In the genomic region with DNA sequence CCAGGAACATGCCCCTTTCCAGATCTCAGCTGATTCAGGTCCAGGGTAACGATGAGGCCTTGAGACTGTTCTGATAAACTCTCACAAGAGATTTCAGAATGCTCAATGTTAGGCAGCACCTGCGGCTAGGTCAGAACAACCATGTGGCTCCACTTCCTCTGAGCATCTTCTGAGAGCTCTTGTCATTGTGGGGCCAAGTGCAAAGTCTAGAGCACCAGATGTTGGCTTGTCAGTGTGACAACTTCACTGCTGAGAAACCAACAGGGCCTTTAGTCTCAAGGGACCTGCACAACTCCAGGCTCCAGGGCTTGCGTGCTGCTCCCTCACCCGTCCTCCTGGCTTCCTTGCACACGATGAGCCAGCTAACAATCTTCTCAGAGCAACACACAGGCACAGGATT, we compare ENCODE assay signal across 17 cellular contexts. TPM values are rescaled to one million over a fixed set of nuclear protein-coding genes. Genes with fewer than 3 reads are reported as not detected.
DNase-seq lines count a peak whose midpoint lies in the region; ATAC-seq, FAIRE-seq and TF ChIP-seq lines count a peak whose summit lies in the region.
"Had no signal": no experiment of that assay in that cellular context is flagged by ENCODE, and none has a peak within 500 bp of the region (broad histone marks: within the 10 kb centered on the region; RNA-seq: fewer than 3 reads in every experiment).

No MANE protein-coding gene starts in this region.

- H3K4me1 ChIP-seq in GM12878 (ENCODE audit: control insufficient read depth, insufficient read depth, low read length) (peaks cover 9% of the 10 kb centered on the region), trophoblast cell (ENCODE audit: control insufficient read depth in 1 of 2, insufficient read depth in 2 of 2, low read length in 2 of 2) (no peaks in the 10 kb centered on the region)
- H3K4me1 ChIP-seq: neural progenitor cell, sigmoid colon had no signal

- TF ChIP-seq POLR2A in GM12878 (IDR thresholded peaks at IDR 0.05; ENCODE audit: low read depth, low read length), result 0 out of 2 replicates have a peak, but pooled peaks have one; percentile 20

- POLR2A ChIA-PET in GM12878 (lab: Charles Lee), result interaction anchor here (0.6 to 2.2 kb wide), 6 partner anchors 30 to 103 kb away, joined by 3 to 8 read pairs (median 4); partner anchors contain the start of gene ST3GAL2

- RAD21 ChIA-PET in GM12878 (lab: Charles Lee; ENCODE audit: unreplicated experiment), result interaction anchor here (0.8 to 1.8 kb wide), 11 partner anchors 28 to 114 kb away, joined by 3 to 8 read pairs (median 4); partner anchors contain the start of genes FCSK and ST3GAL2

- TF ChIP-seq CTCF in GM13976 (IDR thresholded peaks at IDR 0.05; ENCODE audit: borderline replicate concordance, control extremely low read depth, extremely low read depth, insufficient read depth, missing control alignments), result no peak
- TF ChIP-seq CTCF in GM12878 (IDR thresholded peaks at IDR 0.05 in 2 of 3, conservative IDR thresholded peaks at IDR 0.05 in 1 of 3; ENCODE audit: control insufficient read depth in 2 of 3, extremely low read depth in 1 of 3, insufficient read depth in 1 of 3, low read depth in 3 of 3, low read length in 3 of 3), result peak in 1 of 3 experiments; percentile 4; a peak in 1 of 6 replicates

- H3K4me3 ChIP-seq in GM12878 (no peak overlapping the region), trophoblast cell (ENCODE audit: low read depth, low read length) (no peak overlapping the region)
- H3K4me3 ChIP-seq: neural progenitor cell, sigmoid colon had no signal

- no peaks in the 10 kb centered on the region for H3K9me3 ChIP-seq in GM12878 (replicated peaks; ENCODE audit: control insufficient read depth, insufficient read depth, low read length)
- H3K9me3 ChIP-seq in trophoblast cell (ENCODE audit: insufficient read depth, low read depth, low read length), result peaks cover 1% of the 10 kb centered on the region
- H3K9me3 ChIP-seq: sigmoid colon had no signal

- no peak overlapping the region for H4K8ac ChIP-seq in trophoblast cell (ENCODE audit: low read depth, low read length)

- H2BK120ac ChIP-seq in trophoblast cell (ENCODE audit: insufficient read depth, low read length, poor library complexity), result no peak overlapping the region

- no peaks in the 10 kb centered on the region for H3K27me3 ChIP-seq in GM12878 (replicated peaks in 1 of 2; ENCODE audit: control insufficient read depth in 2 of 2, insufficient read depth in 2 of 2, low read length in 1 of 2)
- H3K27me3 ChIP-seq in trophoblast cell (ENCODE audit: insufficient read depth, low read length), result no peaks in the 10 kb centered on the region
- H3K27me3 ChIP-seq: neural progenitor cell, sigmoid colon had no signal

- CTCF ChIA-PET in GM12878 (lab: Yijun Ruan, JAX), result interaction anchor here (0.6 to 1.8 kb wide), 18 partner anchors 11 to 128 kb away, joined by 3 to 8 read pairs (median 4); partner anchors contain the start of genes COG4, FCSK and SF3B3

- H3K23ac ChIP-seq in trophoblast cell (ENCODE audit: low read length), result no peak overlapping the region

- no peaks in the 10 kb centered on the region for H4K20me1 ChIP-seq in GM12878 (ENCODE audit: control insufficient read depth, insufficient read depth)

- peaks cover 25 to 26% of the 10 kb centered on the region in 2 experiments for H3K36me3 ChIP-seq in GM12878 (ENCODE audit: control insufficient read depth in 2 of 2, insufficient read depth in 2 of 2, low read length in 1 of 2)
- peaks cover 43 to 51% of the 10 kb centered on the region in 2 experiments for H3K36me3 ChIP-seq in trophoblast cell (ENCODE audit: control insufficient read depth in 1 of 2, insufficient read depth in 2 of 2, low read length in 2 of 2)
- H3K36me3 ChIP-seq: neural progenitor cell had no signal

- no peak overlapping the region for H4K12ac ChIP-seq in trophoblast cell (ENCODE audit: low read depth, low read length)

- H2AFZ ChIP-seq in GM12878 (ENCODE audit: control insufficient read depth, low read depth, low read length), result no peak overlapping the region
- H2AFZ ChIP-seq in trophoblast cell (ENCODE audit: insufficient read depth, low read length, poor library complexity), result no peak overlapping the region
- H2AFZ ChIP-seq: neural progenitor cell had no signal

- intact Hi-C loops in GM12878 (cut with micrococcal nuclease; ENCODE audit: unreplicated experiment), result no loop called here

- ATAC-seq in GM19395 (IDR thresholded peaks at IDR 0.05; ENCODE audit: unreplicated experiment), result peak; percentile 69
- peak; percentile 89 for ATAC-seq in HG03175 (IDR thresholded peaks at IDR 0.05; ENCODE audit: unreplicated experiment)
- ATAC-seq in GM12878, result peak; percentile 89

- WGBS in GM12878 (ENCODE audit: insufficient coverage, insufficient replicate concordance, low lambda C conversion rate, missing lambda C conversion rate), result 2% methylated on average over 5 of the region's 5 CpGs
- no CpG with 5 or more reads among the region's 5 CpGs for WGBS in trophoblast cell (ENCODE audit: extremely low coverage, insufficient coverage, insufficient read length)

- no peak overlapping the region for H3K14ac ChIP-seq in trophoblast cell (ENCODE audit: low read length)

- peak overlapping the region; percentile 46 for H3K27ac ChIP-seq in GM12878 (ENCODE audit: control insufficient read depth, insufficient read depth)
- no peak overlapping the region for H3K27ac ChIP-seq in trophoblast cell (ENCODE audit: low read depth, low read length)
- H3K27ac ChIP-seq: neural progenitor cell, sigmoid colon, WERI-Rb-1 had no signal

- TF ChIP-seq RAD21 in GM12878 (IDR thresholded peaks at IDR 0.05; ENCODE audit: insufficient read depth, low read depth, low read length), result peak; percentile 27; the same call in 1 of the 2 replicates

- H2BK5ac ChIP-seq in trophoblast cell (ENCODE audit: low read depth, low read length, poor library complexity), result no peak overlapping the region

- no TSS peak for BruUV-seq in GM12878 (replicated peaks; lab: Mats Ljungman, UMichigan)

- SMC1A ChIA-PET in GM12878 (lab: Charles Lee; ENCODE audit: uncharacterized antibody, unreplicated experiment), result interaction anchor here (0.7 to 2.4 kb wide), 18 partner anchors 9 to 102 kb away, joined by 3 to 22 read pairs (median 4); partner anchors contain the start of genes COG4 and ST3GAL2

- no peak overlapping the region for H3K4ac ChIP-seq in trophoblast cell (ENCODE audit: low read depth, low read length)

- H3K4me2 ChIP-seq in GM12878 (ENCODE audit: control insufficient read depth, insufficient read depth), result no peak overlapping the region
- no peak overlapping the region for H3K4me2 ChIP-seq in trophoblast cell (ENCODE audit: low read length)
- H3K4me2 ChIP-seq: neural progenitor cell had no signal

- H3K79me1 ChIP-seq in trophoblast cell (ENCODE audit: low read length), result no peaks in the 10 kb centered on the region

- no peak overlapping the region for H2BK12ac ChIP-seq in trophoblast cell (ENCODE audit: low read length)

- H4K91ac ChIP-seq in trophoblast cell (ENCODE audit: low read depth, low read length), result no peak overlapping the region

- peak; percentile 59 for DNase-seq in GM13976 (ENCODE audit: low spot score)
- DNase-seq in GM12878 (ENCODE audit: low read depth, low spot score), result peak; percentile 59
- no peak for DNase-seq in UCSD-AML1 (lab: John Stamatoyannopoulos, UW; ENCODE audit: unreplicated experiment)
- no peak for DNase-seq in DMS153 (lab: John Stamatoyannopoulos, UW)
- no peak for DNase-seq in trophoblast cell
- no peak for DNase-seq in NCI-H1105 treated with DMSO at 0.1 percent for 48 hours (lab: John Stamatoyannopoulos, UW)
- DNase-seq: activated naive CD8-positive, alpha-beta T cell treated with anti-CD3 and anti-CD28 coated beads, Interleukin-2, amount 10 ng/mL, durations not matched to agents 7 days and 5 days; caudate nucleus; endodermal cell; foreskin fibroblast; NCI-H2107; sigmoid colon; stimulated activated CD4-positive, alpha-beta T cell treated with anti-CD3 and anti-CD28 coated beads, Interleukin-4, amount 100 ng/mL, for 1 hour; WERI-Rb-1 had no signal

- peak; percentile 61 for FAIRE-seq in GM12878 (lab: Jason Lieb, UNC)

- H3K9ac ChIP-seq in GM12878 (ENCODE audit: control insufficient read depth, insufficient read depth, low read length) (no peak overlapping the region), trophoblast cell (ENCODE audit: low read length) (no peak overlapping the region)
- H3K9ac ChIP-seq: neural progenitor cell had no signal

- no peak overlapping the region for H3K18ac ChIP-seq in trophoblast cell (ENCODE audit: low read length)

- no peak overlapping the region for H2AK5ac ChIP-seq in trophoblast cell (ENCODE audit: low read length)

- TF ChIP-seq EP300 in GM12878 (IDR thresholded peaks at IDR 0.05; ENCODE audit: borderline replicate concordance in 1 of 2, control insufficient read depth in 1 of 2, low read depth in 2 of 2, low read length in 2 of 2), result no peak

- in situ Hi-C loops in GM13976 (cut with MboI; ENCODE audit: low sequenced_read_pairs, unreplicated experiment), result no loop called here
- in situ Hi-C loops in GM12878 (cut with MboI), result no loop called here

- H3K79me2 ChIP-seq in GM12878 (ENCODE audit: control insufficient read depth, insufficient read depth, low read length) (no peaks in the 10 kb centered on the region), trophoblast cell (ENCODE audit: control insufficient read depth, insufficient read depth, low read length, poor library complexity) (no peaks in the 10 kb centered on the region)

RNA-seq across cellular contexts. Expression of gene FCSK, which starts 29.0 kb away (rescaled TPM):
- total RNA-seq in GM12878 (2013; cell fraction: nucleolus; rRNA removed), result 54.6 and 60.5 TPM in 2 replicates
- total RNA-seq in GM12878 (2014; rRNA removed) (12.9 and 13.5 TPM in 2 replicates), GM12878 (2014; rRNA removed; fragmentation: Illumina TruSeq; extraction: Trizol) (5.0 and 5.4 TPM in 2 replicates), GM12878 (2021) (17.6 and 18.7 TPM in 2 replicates)
- polyA plus RNA-seq in GM12878 (2011; ENCODE audit: low read depth), result 6.8 TPM
- polyA plus RNA-seq in GM12878 (2011; rRNA removed) (5.1 and 9.5 TPM in 2 replicates), GM12878 (2014; fragmentation: Illumina TruSeq; extraction: Trizol) (2.8 and 6.2 TPM in 2 replicates), GM12878 (2014; fragmentation: Nextera tagmentation; extraction: Ambion mirVana) (1 to 10 TPM in 1 of 2 experiments, under 1 TPM in 1; 0.60 to 1.5 TPM), GM12878 (2014; rRNA removed) (13.6 and 15.7 TPM in 2 replicates), GM12878 (2016; fragmentation: Nextera tagmentation; extraction: Ambion mirVana) (1 to 10 TPM; 5.8 to 8.5 TPM)
- polyA plus RNA-seq in GM12878 (2011; cell fraction: cytosol; rRNA removed), result 9.9 and 11.6 TPM in 2 replicates
- 60.0 and 67.4 TPM in 2 replicates for polyA plus RNA-seq in GM12878 (2011; cell fraction: nucleus; rRNA removed)
- polyA plus RNA-seq in GM12878 (2012), result 8.0 and 8.3 TPM in 2 replicates
- 5.4 and 12.7 TPM in 2 replicates for polyA minus RNA-seq in GM12878 (2011; rRNA and poly(A)+ RNA removed)
- polyA minus RNA-seq in GM12878 (2011; cell fraction: cytosol; rRNA and poly(A)+ RNA removed), result 4.7 and 6.3 TPM in 2 replicates
- polyA minus RNA-seq in GM12878 (2011; cell fraction: nucleus; rRNA and poly(A)+ RNA removed), result 12.7 and 17.6 TPM in 2 replicates
- 2.9 and 3.5 TPM in 2 replicates for polyA plus RNA-seq in trophoblast cell (2013)

RNA-seq across cellular contexts. Expression of gene COG4, which starts 39.9 kb away (rescaled TPM):
- total RNA-seq in GM12878 (2013; cell fraction: nucleolus; rRNA removed), result 66.9 and 75.2 TPM in 2 replicates
- 32.0 and 33.9 TPM in 2 replicates for total RNA-seq in GM12878 (2014; rRNA removed)
- total RNA-seq in GM12878 (2014; rRNA removed; fragmentation: Illumina TruSeq; extraction: Trizol), result 26.2 and 26.6 TPM in 2 replicates
- total RNA-seq in GM12878 (2021), result 39.0 and 51.5 TPM in 2 replicates
- polyA plus RNA-seq in GM12878 (2011; ENCODE audit: low read depth), result 21.7 TPM
- 31.8 and 35.3 TPM in 2 replicates for polyA plus RNA-seq in GM12878 (2011; rRNA removed)
- polyA plus RNA-seq in GM12878 (2011; cell fraction: cytosol; rRNA removed), result 27.8 and 44.8 TPM in 2 replicates
- polyA plus RNA-seq in GM12878 (2011; cell fraction: nucleus; rRNA removed), result 188 and 196 TPM in 2 replicates
- polyA plus RNA-seq in GM12878 (2012), result 34.4 and 39.6 TPM in 2 replicates
- 22.3 and 25.0 TPM in 2 replicates for polyA plus RNA-seq in GM12878 (2014; fragmentation: Illumina TruSeq; extraction: Trizol)
- polyA plus RNA-seq in GM12878 (2014; fragmentation: Nextera tagmentation; extraction: Ambion mirVana), result 1 to 10 TPM; 7.0 to 8.9 TPM
- polyA plus RNA-seq in GM12878 (2014; rRNA removed), result 32.0 and 32.2 TPM in 2 replicates
- polyA plus RNA-seq in GM12878 (2016; fragmentation: Nextera tagmentation; extraction: Ambion mirVana), result 10 to 100 TPM; 56.4 to 57.7 TPM
- polyA minus RNA-seq in GM12878 (2011; rRNA and poly(A)+ RNA removed), result 33.4 and 37.3 TPM in 2 replicates
- polyA minus RNA-seq in GM12878 (2011; cell fraction: cytosol; rRNA and poly(A)+ RNA removed), result 11.4 and 12.2 TPM in 2 replicates
- polyA minus RNA-seq in GM12878 (2011; cell fraction: nucleus; rRNA and poly(A)+ RNA removed), result 15.8 and 18.8 TPM in 2 replicates
- polyA plus RNA-seq in trophoblast cell (2013), result 29.4 and 29.5 TPM in 2 replicates

RNA-seq across cellular contexts. Expression of gene SF3B3, which starts 40.2 kb away (rescaled TPM):
- 407 and 417 TPM in 2 replicates for total RNA-seq in GM12878 (2013; cell fraction: nucleolus; rRNA removed)
- total RNA-seq in GM12878 (2014; rRNA removed), result 200 and 224 TPM in 2 replicates
- 172 and 195 TPM in 2 replicates for total RNA-seq in GM12878 (2014; rRNA removed; fragmentation: Illumina TruSeq; extraction: Trizol)
- 416 and 453 TPM in 2 replicates for total RNA-seq in GM12878 (2021)
- polyA plus RNA-seq in GM12878 (2011; ENCODE audit: low read depth), result 99.3 TPM
- 102 and 184 TPM in 2 replicates for polyA plus RNA-seq in GM12878 (2011; rRNA removed)
- polyA plus RNA-seq in GM12878 (2011; cell fraction: cytosol; rRNA removed), result 202 and 266 TPM in 2 replicates
- 229 and 324 TPM in 2 replicates for polyA plus RNA-seq in GM12878 (2011; cell fraction: nucleus; rRNA removed)
- 132 and 162 TPM in 2 replicates for polyA plus RNA-seq in GM12878 (2012)
- 349 and 362 TPM in 2 replicates for polyA plus RNA-seq in GM12878 (2014; fragmentation: Illumina TruSeq; extraction: Trizol)
- 100 to 1,000 TPM; 151 to 206 TPM for polyA plus RNA-seq in GM12878 (2014; fragmentation: Nextera tagmentation; extraction: Ambion mirVana)
- 134 and 139 TPM in 2 replicates for polyA plus RNA-seq in GM12878 (2014; rRNA removed)
- 100 to 1,000 TPM; 431 to 432 TPM for polyA plus RNA-seq in GM12878 (2016; fragmentation: Nextera tagmentation; extraction: Ambion mirVana)
- polyA minus RNA-seq in GM12878 (2011; rRNA and poly(A)+ RNA removed), result 255 and 285 TPM in 2 replicates
- 86.7 and 146 TPM in 2 replicates for polyA minus RNA-seq in GM12878 (2011; cell fraction: cytosol; rRNA and poly(A)+ RNA removed)
- polyA minus RNA-seq in GM12878 (2011; cell fraction: nucleus; rRNA and poly(A)+ RNA removed), result 82.1 and 153 TPM in 2 replicates
- 99.0 and 104 TPM in 2 replicates for polyA plus RNA-seq in trophoblast cell (2013)

RNA-seq across cellular contexts. Expression of gene ST3GAL2, which starts 44.5 kb away (rescaled TPM):
- 143 and 167 TPM in 2 replicates for total RNA-seq in GM12878 (2013; cell fraction: nucleolus; rRNA removed)
- total RNA-seq in GM12878 (2014; rRNA removed) (40.2 and 43.7 TPM in 2 replicates), GM12878 (2014; rRNA removed; fragmentation: Illumina TruSeq; extraction: Trizol) (22.7 and 28.4 TPM in 2 replicates), GM12878 (2021) (61.7 and 66.7 TPM in 2 replicates)
- polyA plus RNA-seq in GM12878 (2011; ENCODE audit: low read depth), result 8.7 TPM
- polyA plus RNA-seq in GM12878 (2011; rRNA removed) (20.7 and 29.7 TPM in 2 replicates), GM12878 (2014; fragmentation: Illumina TruSeq; extraction: Trizol) (4.9 and 15.5 TPM in 2 replicates), GM12878 (2014; fragmentation: Nextera tagmentation; extraction: Ambion mirVana) (1 to 10 TPM in 1 of 2 experiments, under 1 TPM in 1; 0.95 to 1.4 TPM), GM12878 (2014; rRNA removed) (39.5 and 49.8 TPM in 2 replicates), GM12878 (2016; fragmentation: Nextera tagmentation; extraction: Ambion mirVana) (10 to 100 TPM; 10.5 to 23.4 TPM)
- 35.3 and 44.9 TPM in 2 replicates for polyA plus RNA-seq in GM12878 (2011; cell fraction: cytosol; rRNA removed)
- 23.2 and 29.6 TPM in 2 replicates for polyA plus RNA-seq in GM12878 (2011; cell fraction: nucleus; rRNA removed)
- polyA plus RNA-seq in GM12878 (2012), result 35.0 and 38.4 TPM in 2 replicates
- polyA minus RNA-seq in GM12878 (2011; rRNA and poly(A)+ RNA removed), result 68.2 and 127 TPM in 2 replicates
- polyA minus RNA-seq in GM12878 (2011; cell fraction: cytosol; rRNA and poly(A)+ RNA removed), result 39.0 and 49.5 TPM in 2 replicates
- 38.8 and 58.4 TPM in 2 replicates for polyA minus RNA-seq in GM12878 (2011; cell fraction: nucleus; rRNA and poly(A)+ RNA removed)
- polyA plus RNA-seq in trophoblast cell (2013), result 28.0 and 29.6 TPM in 2 replicates

Comparison
In these comparisons a context has a peak if more than half of its experiments do, and no peak if none do; other contexts are left out.
1. DNase-seq: peak in GM13976 (single experiment) and GM12878 (single experiment); none in UCSD-AML1 (single experiment), DMS153 (single experiment), trophoblast cell (0 of 2) and NCI-H1105 treated with DMSO at 0.1 percent for 48 hours (single experiment).
2. Peak in every context shown above with its lines, with median percentiles within 50 percentile points of each other: ATAC-seq.